In the genomic region with DNA sequence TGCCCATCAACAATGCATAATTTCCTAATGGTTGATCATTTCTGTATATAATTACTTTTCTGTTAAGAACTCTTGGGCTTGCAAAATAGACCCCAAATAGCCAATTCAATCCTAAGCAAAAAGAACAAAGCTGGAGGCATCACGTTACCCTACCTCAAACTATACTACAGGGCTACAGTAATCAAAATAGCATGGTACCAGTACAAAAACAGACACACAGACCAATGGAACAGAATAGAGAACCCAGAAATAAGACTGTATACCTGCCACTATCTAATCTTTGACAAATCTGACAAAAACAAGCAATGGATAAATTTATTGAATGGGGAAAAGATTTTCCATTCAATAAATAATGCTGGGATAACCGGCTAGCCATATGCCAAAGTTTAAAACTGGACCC, we compare ENCODE assay signal across 2 cellular contexts.
TF ChIP-seq lines count a peak whose summit lies in the region.

No MANE protein-coding gene starts in this region.

TF ChIP-seq in HepG2, 621 proteins besides CTCF, POLR2A, EP300 and RAD21:
- TF ChIP-seq, protein P1, sequence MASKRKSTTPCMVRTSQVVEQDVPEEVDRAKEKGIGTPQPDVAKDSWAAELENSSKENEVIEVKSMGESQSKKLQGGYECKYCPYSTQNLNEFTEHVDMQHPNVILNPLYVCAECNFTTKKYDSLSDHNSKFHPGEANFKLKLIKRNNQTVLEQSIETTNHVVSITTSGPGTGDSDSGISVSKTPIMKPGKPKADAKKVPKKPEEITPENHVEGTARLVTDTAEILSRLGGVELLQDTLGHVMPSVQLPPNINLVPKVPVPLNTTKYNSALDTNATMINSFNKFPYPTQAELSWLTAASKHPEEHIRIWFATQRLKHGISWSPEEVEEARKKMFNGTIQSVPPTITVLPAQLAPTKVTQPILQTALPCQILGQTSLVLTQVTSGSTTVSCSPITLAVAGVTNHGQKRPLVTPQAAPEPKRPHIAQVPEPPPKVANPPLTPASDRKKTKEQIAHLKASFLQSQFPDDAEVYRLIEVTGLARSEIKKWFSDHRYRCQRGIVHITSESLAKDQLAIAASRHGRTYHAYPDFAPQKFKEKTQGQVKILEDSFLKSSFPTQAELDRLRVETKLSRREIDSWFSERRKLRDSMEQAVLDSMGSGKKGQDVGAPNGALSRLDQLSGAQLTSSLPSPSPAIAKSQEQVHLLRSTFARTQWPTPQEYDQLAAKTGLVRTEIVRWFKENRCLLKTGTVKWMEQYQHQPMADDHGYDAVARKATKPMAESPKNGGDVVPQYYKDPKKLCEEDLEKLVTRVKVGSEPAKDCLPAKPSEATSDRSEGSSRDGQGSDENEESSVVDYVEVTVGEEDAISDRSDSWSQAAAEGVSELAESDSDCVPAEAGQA (IDR thresholded peaks at IDR 0.05; ENCODE audit: low read depth) = no peak
- TF ChIP-seq, protein P1 (CRISPR knock-in tag; IDR thresholded peaks at IDR 0.05; ENCODE audit: borderline replicate concordance) = no peak
- no peak for TF ChIP-seq YY1 (IDR thresholded peaks at IDR 0.05; ENCODE audit: insufficient read depth, insufficient replicate concordance, low read depth, low read length)
- TF ChIP-seq, protein P2, sequence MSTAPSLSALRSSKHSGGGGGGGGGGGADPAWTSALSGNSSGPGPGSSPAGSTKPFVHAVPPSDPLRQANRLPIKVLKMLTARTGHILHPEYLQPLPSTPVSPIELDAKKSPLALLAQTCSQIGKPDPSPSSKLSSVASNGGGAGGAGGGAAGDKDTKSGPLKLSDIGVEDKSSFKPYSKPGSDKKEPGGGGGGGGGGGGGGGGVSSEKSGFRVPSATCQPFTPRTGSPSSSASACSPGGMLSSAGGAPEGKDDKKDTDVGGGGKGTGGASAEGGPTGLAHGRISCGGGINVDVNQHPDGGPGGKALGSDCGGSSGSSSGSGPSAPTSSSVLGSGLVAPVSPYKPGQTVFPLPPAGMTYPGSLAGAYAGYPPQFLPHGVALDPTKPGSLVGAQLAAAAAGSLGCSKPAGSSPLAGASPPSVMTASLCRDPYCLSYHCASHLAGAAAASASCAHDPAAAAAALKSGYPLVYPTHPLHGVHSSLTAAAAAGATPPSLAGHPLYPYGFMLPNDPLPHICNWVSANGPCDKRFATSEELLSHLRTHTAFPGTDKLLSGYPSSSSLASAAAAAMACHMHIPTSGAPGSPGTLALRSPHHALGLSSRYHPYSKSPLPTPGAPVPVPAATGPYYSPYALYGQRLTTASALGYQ (CRISPR knock-in tag; IDR thresholded peaks at IDR 0.05) = no peak
- no peak for TF ChIP-seq ZNF883 (CRISPR knock-in tag; IDR thresholded peaks at IDR 0.05; ENCODE audit: not compliant biosample characterization)

TF ChIP-seq in HEK293T, 16 proteins besides CTCF, POLR2A, EP300 and RAD21:
- TF ChIP-seq LEF1 (IDR thresholded peaks at IDR 0.05; ENCODE audit: borderline replicate concordance) (no peak), SUZ12 (IDR thresholded peaks at IDR 0.05) (no peak), ZNF384 (IDR thresholded peaks at IDR 0.05) (no peak), HDGF (IDR thresholded peaks at IDR 0.05; ENCODE audit: borderline replicate concordance) (no peak), FOXK2 (IDR thresholded peaks at IDR 0.05) (no peak), SP1 (IDR thresholded peaks at IDR 0.05) (no peak), CTBP1 (IDR thresholded peaks at IDR 0.05; ENCODE audit: borderline replicate concordance) (no peak)
